Comparison of ENCODE assay signal across 1 cellular context in the genomic region with DNA sequence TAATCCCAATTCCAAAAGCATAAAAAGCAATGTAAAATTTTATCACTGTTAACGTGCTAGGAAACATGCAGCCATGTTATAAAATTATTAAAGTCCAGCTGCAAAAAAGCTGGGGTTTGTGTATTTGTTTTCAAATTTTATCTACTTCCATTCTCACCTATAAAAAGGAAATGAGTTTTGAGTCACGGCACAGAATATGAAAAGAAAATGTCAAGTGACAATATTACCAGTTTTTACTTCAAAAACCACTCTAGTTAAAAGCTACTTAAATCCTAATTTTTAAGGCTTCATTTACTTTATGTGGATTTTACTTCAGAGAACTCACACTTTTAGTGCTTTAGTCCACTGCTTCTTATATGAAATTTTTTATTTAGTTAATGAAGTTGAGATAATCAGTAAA.
TF ChIP-seq lines count a peak whose summit lies in the region.

No MANE protein-coding gene starts in this region.

TF ChIP-seq in GM23338, 12 proteins besides CTCF, POLR2A, EP300 and RAD21 (continued from another document):
- TF ChIP-seq POLR2AphosphoS5 (IDR thresholded peaks at IDR 0.05; ENCODE audit: low read depth) (no peak), ZNF331 (CRISPR knock-in tag; IDR thresholded peaks at IDR 0.05; ENCODE audit: low read depth) (no peak), STAT1 (IDR thresholded peaks at IDR 0.05; ENCODE audit: unreplicated experiment) (no peak), EZH2 (IDR thresholded peaks at IDR 0.05; ENCODE audit: low read depth, unreplicated experiment) (no peak), ZNF114 (CRISPR knock-in tag; IDR thresholded peaks at IDR 0.05) (no peak), JUNB (IDR thresholded peaks at IDR 0.05; ENCODE audit: unreplicated experiment) (no peak), NANOG (IDR thresholded peaks at IDR 0.05; ENCODE audit: borderline replicate concordance) (no peak), CREB1 (CRISPR knock-in tag; IDR thresholded peaks at IDR 0.05; ENCODE audit: low read depth) (no peak)
- TF ChIP-seq, protein P1, sequence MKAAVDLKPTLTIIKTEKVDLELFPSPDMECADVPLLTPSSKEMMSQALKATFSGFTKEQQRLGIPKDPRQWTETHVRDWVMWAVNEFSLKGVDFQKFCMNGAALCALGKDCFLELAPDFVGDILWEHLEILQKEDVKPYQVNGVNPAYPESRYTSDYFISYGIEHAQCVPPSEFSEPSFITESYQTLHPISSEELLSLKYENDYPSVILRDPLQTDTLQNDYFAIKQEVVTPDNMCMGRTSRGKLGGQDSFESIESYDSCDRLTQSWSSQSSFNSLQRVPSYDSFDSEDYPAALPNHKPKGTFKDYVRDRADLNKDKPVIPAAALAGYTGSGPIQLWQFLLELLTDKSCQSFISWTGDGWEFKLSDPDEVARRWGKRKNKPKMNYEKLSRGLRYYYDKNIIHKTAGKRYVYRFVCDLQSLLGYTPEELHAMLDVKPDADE (IDR thresholded peaks at IDR 0.05), result no peak
- TF ChIP-seq, protein P2, sequence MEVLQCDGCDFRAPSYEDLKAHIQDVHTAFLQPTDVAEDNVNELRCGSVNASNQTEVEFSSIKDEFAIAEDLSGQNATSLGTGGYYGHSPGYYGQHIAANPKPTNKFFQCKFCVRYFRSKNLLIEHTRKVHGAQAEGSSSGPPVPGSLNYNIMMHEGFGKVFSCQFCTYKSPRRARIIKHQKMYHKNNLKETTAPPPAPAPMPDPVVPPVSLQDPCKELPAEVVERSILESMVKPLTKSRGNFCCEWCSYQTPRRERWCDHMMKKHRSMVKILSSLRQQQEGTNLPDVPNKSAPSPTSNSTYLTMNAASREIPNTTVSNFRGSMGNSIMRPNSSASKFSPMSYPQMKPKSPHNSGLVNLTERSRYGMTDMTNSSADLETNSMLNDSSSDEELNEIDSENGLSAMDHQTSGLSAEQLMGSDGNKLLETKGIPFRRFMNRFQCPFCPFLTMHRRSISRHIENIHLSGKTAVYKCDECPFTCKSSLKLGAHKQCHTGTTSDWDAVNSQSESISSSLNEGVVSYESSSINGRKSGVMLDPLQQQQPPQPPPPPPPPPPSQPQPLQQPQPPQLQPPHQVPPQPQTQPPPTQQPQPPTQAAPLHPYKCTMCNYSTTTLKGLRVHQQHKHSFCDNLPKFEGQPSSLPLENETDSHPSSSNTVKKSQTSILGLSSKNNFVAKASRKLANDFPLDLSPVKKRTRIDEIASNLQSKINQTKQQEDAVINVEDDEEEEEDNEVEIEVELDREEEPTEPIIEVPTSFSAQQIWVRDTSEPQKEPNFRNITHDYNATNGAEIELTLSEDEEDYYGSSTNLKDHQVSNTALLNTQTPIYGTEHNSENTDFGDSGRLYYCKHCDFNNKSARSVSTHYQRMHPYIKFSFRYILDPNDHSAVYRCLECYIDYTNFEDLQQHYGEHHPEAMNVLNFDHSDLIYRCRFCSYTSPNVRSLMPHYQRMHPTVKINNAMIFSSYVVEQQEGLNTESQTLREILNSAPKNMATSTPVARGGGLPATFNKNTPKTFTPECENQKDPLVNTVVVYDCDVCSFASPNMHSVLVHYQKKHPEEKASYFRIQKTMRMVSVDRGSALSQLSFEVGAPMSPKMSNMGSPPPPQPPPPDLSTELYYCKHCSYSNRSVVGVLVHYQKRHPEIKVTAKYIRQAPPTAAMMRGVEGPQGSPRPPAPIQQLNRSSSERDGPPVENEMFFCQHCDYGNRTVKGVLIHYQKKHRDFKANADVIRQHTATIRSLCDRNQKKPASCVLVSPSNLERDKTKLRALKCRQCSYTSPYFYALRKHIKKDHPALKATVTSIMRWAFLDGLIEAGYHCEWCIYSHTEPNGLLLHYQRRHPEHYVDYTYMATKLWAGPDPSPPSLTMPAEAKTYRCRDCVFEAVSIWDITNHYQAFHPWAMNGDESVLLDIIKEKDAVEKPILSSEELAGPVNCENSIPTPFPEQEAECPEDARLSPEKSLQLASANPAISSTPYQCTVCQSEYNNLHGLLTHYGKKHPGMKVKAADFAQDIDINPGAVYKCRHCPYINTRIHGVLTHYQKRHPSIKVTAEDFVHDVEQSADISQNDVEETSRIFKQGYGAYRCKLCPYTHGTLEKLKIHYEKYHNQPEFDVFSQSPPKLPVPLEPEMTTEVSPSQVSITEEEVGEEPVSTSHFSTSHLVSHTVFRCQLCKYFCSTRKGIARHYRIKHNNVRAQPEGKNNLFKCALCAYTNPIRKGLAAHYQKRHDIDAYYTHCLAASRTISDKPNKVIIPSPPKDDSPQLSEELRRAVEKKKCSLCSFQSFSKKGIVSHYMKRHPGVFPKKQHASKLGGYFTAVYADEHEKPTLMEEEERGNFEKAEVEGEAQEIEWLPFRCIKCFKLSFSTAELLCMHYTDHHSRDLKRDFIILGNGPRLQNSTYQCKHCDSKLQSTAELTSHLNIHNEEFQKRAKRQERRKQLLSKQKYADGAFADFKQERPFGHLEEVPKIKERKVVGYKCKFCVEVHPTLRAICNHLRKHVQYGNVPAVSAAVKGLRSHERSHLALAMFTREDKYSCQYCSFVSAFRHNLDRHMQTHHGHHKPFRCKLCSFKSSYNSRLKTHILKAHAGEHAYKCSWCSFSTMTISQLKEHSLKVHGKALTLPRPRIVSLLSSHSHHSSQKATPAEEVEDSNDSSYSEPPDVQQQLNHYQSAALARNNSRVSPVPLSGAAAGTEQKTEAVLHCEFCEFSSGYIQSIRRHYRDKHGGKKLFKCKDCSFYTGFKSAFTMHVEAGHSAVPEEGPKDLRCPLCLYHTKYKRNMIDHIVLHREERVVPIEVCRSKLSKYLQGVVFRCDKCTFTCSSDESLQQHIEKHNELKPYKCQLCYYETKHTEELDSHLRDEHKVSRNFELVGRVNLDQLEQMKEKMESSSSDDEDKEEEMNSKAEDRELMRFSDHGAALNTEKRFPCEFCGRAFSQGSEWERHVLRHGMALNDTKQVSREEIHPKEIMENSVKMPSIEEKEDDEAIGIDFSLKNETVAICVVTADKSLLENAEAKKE (CRISPR knock-in tag; IDR thresholded peaks at IDR 0.05), result no peak
- TF ChIP-seq, protein P3, sequence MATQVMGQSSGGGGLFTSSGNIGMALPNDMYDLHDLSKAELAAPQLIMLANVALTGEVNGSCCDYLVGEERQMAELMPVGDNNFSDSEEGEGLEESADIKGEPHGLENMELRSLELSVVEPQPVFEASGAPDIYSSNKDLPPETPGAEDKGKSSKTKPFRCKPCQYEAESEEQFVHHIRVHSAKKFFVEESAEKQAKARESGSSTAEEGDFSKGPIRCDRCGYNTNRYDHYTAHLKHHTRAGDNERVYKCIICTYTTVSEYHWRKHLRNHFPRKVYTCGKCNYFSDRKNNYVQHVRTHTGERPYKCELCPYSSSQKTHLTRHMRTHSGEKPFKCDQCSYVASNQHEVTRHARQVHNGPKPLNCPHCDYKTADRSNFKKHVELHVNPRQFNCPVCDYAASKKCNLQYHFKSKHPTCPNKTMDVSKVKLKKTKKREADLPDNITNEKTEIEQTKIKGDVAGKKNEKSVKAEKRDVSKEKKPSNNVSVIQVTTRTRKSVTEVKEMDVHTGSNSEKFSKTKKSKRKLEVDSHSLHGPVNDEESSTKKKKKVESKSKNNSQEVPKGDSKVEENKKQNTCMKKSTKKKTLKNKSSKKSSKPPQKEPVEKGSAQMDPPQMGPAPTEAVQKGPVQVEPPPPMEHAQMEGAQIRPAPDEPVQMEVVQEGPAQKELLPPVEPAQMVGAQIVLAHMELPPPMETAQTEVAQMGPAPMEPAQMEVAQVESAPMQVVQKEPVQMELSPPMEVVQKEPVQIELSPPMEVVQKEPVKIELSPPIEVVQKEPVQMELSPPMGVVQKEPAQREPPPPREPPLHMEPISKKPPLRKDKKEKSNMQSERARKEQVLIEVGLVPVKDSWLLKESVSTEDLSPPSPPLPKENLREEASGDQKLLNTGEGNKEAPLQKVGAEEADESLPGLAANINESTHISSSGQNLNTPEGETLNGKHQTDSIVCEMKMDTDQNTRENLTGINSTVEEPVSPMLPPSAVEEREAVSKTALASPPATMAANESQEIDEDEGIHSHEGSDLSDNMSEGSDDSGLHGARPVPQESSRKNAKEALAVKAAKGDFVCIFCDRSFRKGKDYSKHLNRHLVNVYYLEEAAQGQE (IDR thresholded peaks at IDR 0.05; ENCODE audit: unreplicated experiment), result no peak
TF ChIP-seq in GM23338: peak in this region for 0.
